1 cellular context compared by ENCODE assay signal in the genomic region with DNA sequence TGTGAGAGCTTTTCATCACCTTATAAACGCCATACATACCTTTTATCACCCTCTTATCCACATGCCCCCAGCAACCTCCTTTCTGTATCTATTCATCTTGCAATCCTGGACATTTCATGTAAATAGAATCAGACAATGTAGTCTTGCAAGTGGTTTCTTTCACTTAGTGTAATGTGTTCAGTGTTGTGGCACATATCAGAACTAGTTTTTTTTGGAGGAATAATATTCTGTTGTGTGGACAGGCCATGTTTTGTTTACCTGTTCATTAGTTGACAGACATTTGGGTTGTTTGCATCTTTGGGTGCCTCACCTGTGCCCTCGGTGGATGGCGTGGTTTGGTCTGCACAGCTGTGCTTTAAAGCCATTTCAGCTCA.
TF ChIP-seq lines count a peak whose summit lies in the region.

No MANE protein-coding gene starts in this region.

TF ChIP-seq in GM12878, 131 proteins besides CTCF, POLR2A, EP300 and RAD21:
- TF ChIP-seq BMI1 (IDR thresholded peaks at IDR 0.05; ENCODE audit: borderline replicate concordance) (0 out of 2 replicates have a peak, but pooled peaks have one; percentile 35), POLR2AphosphoS2 (IDR thresholded peaks at IDR 0.05; ENCODE audit: low read depth, low read length) (peak; percentile 74; the same call in 1 of the 2 replicates), POLR2AphosphoS5 (IDR thresholded peaks at IDR 0.05; ENCODE audit: low read length) (peak; percentile 8; the same call in 1 of the 2 replicates)
- TF ChIP-seq, protein P1, sequence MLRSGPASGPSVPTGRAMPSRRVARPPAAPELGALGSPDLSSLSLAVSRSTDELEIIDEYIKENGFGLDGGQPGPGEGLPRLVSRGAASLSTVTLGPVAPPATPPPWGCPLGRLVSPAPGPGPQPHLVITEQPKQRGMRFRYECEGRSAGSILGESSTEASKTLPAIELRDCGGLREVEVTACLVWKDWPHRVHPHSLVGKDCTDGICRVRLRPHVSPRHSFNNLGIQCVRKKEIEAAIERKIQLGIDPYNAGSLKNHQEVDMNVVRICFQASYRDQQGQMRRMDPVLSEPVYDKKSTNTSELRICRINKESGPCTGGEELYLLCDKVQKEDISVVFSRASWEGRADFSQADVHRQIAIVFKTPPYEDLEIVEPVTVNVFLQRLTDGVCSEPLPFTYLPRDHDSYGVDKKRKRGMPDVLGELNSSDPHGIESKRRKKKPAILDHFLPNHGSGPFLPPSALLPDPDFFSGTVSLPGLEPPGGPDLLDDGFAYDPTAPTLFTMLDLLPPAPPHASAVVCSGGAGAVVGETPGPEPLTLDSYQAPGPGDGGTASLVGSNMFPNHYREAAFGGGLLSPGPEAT (IDR thresholded peaks at IDR 0.05; ENCODE audit: low read depth), result 0 out of 2 replicates have a peak, but pooled peaks have one; percentile 23
- TF ChIP-seq, protein P2, sequence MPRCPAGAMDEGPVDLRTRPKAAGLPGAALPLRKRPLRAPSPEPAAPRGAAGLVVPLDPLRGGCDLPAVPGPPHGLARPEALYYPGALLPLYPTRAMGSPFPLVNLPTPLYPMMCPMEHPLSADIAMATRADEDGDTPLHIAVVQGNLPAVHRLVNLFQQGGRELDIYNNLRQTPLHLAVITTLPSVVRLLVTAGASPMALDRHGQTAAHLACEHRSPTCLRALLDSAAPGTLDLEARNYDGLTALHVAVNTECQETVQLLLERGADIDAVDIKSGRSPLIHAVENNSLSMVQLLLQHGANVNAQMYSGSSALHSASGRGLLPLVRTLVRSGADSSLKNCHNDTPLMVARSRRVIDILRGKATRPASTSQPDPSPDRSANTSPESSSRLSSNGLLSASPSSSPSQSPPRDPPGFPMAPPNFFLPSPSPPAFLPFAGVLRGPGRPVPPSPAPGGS (IDR thresholded peaks at IDR 0.05; ENCODE audit: borderline replicate concordance, insufficient read depth, low read depth, low read length, poor library complexity, severe bottlenecking), result no peak
